ENCODE assay signal across 8 cellular contexts in genomic region chr9:91192785-91193657, GRCh38.
DNase-seq lines count a peak whose midpoint lies in the region; ATAC-seq, FAIRE-seq and TF ChIP-seq lines count a peak whose summit lies in the region.

No MANE protein-coding gene starts in this region.

- peak; percentile 16 for ATAC-seq in central memory CD8-positive, alpha-beta T cell (replicated peaks; ENCODE audit: extremely low read depth, poor library complexity, severe bottlenecking)

- dilution Hi-C loops in keratinocyte (cut with MboI; ENCODE audit: extremely low pct_ligation_motif_present, low sequenced_read_pairs), result no loop called here

- H3K4me1 Mint-ChIP-seq in H9, result peaks cover 15 to 23% of the 10 kb centered on the region in 2 experiments
- peaks cover 36% of the 10 kb centered on the region for H3K4me1 Mint-ChIP-seq in central memory CD8-positive, alpha-beta T cell

- peak; percentile 34 for FAIRE-seq in keratinocyte (lab: Jason Lieb, UNC)

- no peak overlapping the region for H2BK20ac ChIP-seq in H9 (ENCODE audit: low read depth, low read length, poor library complexity, severe bottlenecking)

- H3K4me3 Mint-ChIP-seq in H9, result peak overlapping the region; percentile 72 to 83
- H3K4me3 Mint-ChIP-seq in central memory CD8-positive, alpha-beta T cell, result peak overlapping the region; percentile 87

- no peak overlapping the region for H3K23ac ChIP-seq in H9 (ENCODE audit: insufficient read length, low read depth, low read length)

- no peak overlapping the region for H4K5ac ChIP-seq in H9 (ENCODE audit: insufficient read length, low read depth, low read length)

- DNase-seq in DMS79 treated with DMSO at 0.1 percent for 48 hours (lab: John Stamatoyannopoulos, UW) (peak; percentile 38), H9 (peak; percentile 74), NCI-H128 (lab: John Stamatoyannopoulos, UW; ENCODE audit: unreplicated experiment) (peak; percentile 43), WERI-Rb-1 (peak; percentile 69), keratinocyte (ENCODE audit: low read depth, low spot score) (peak; percentile 77), spleen (peak; percentile 88), NCI-H187 treated with DMSO at 0.1 percent for 48 hours (lab: John Stamatoyannopoulos, UW) (no peak)
- DNase-seq in central memory CD8-positive, alpha-beta T cell (ENCODE audit: low spot score in 2 of 2), result no peak

- no peaks in the 10 kb centered on the region for H3K79me1 ChIP-seq in H9 (ENCODE audit: insufficient read depth, low read depth, low read length, poor library complexity, severe bottlenecking)

- H3K27me3 ChIP-seq in H9 (ENCODE audit: insufficient read depth, low read length) (peaks cover 4% of the 10 kb centered on the region; the same call in 1 of the 2 replicates), WERI-Rb-1 (ENCODE audit: insufficient read depth, low read depth, severe bottlenecking) (no peaks in the 10 kb centered on the region), keratinocyte (ENCODE audit: control insufficient read depth, extremely low read depth, insufficient read depth, low read length) (peaks cover 4% of the 10 kb centered on the region), spleen (replicated peaks in 1 of 7) (no peaks in the 10 kb centered on the region)

- H3K9ac ChIP-seq in H9 (ENCODE audit: extremely low read depth, insufficient read length, low read length) (no peak overlapping the region), keratinocyte (ENCODE audit: control insufficient read depth, extremely low read depth, insufficient read depth, low read length) (peak overlapping the region; percentile 92)

- H3K27ac ChIP-seq in H9 (ENCODE audit: insufficient read length, low read depth, low read length) (no peak overlapping the region), WERI-Rb-1 (peak overlapping the region; percentile 80), keratinocyte (ENCODE audit: control insufficient read depth, insufficient read depth, low read length) (peak overlapping the region; percentile 76), spleen (peak overlapping the region; percentile 89 to 95 (median 92))

- no peak overlapping the region for H3K18ac ChIP-seq in H9 (ENCODE audit: insufficient read length, low read depth, low read length)

- H3K9me3 ChIP-seq in H9 (ENCODE audit: control insufficient read depth, low read depth, low read length) (no peaks in the 10 kb centered on the region), WERI-Rb-1 (ENCODE audit: severe bottlenecking) (no peaks in the 10 kb centered on the region), keratinocyte (ENCODE audit: control insufficient read depth, low read depth, low read length) (no peaks in the 10 kb centered on the region), spleen (peaks cover 0 to 6% (median 0%) of the 10 kb centered on the region in 8 donors)

- H3T11ph ChIP-seq in H9 (ENCODE audit: low read length), result no peak overlapping the region

- H3K4me2 ChIP-seq in H9 (ENCODE audit: insufficient read depth, insufficient read length, low read length) (peak overlapping the region; percentile 52), keratinocyte (ENCODE audit: control insufficient read depth, extremely low read depth, insufficient read depth, low read depth, low read length) (peak overlapping the region; percentile 94)

- H3K79me2 ChIP-seq in H9 (ENCODE audit: insufficient read depth, low read length) (no peaks in the 10 kb centered on the region), keratinocyte (ENCODE audit: control insufficient read depth, insufficient read depth, low read length) (no peaks in the 10 kb centered on the region)

- H3K9me3 Mint-ChIP-seq in H9, result peaks cover 6 to 19% of the 10 kb centered on the region in 2 experiments; a peak in 3 of 5 replicates
- H3K9me3 Mint-ChIP-seq in central memory CD8-positive, alpha-beta T cell, result peaks cover 5% of the 10 kb centered on the region

- H3K36me3 Mint-ChIP-seq in H9 (ENCODE audit: insufficient read depth in 1 of 3, low read depth in 3 of 3), result peaks cover 0 to 10% (median 0%) of the 10 kb centered on the region in 3 experiments; a peak in 3 of 7 replicates
- H3K36me3 Mint-ChIP-seq in central memory CD8-positive, alpha-beta T cell (ENCODE audit: insufficient read depth), result peaks cover 4% of the 10 kb centered on the region

- H2BK15ac ChIP-seq in H9 (ENCODE audit: low read depth, low read length), result no peak overlapping the region

- H2BK5ac ChIP-seq in H9 (ENCODE audit: insufficient read length, low read length), result no peak overlapping the region

- H2AK5ac ChIP-seq in H9 (ENCODE audit: insufficient read length, low read length), result no peak overlapping the region

- peaks cover 50% of the 10 kb centered on the region for H3K27me3 Mint-ChIP-seq in H9 (ENCODE audit: low read depth)
- no peaks in the 10 kb centered on the region for H3K27me3 Mint-ChIP-seq in central memory CD8-positive, alpha-beta T cell

- peak; percentile 46; the same call in 2 of the 3 replicates for TF ChIP-seq CTCF in H9 (conservative IDR thresholded peaks at IDR 0.05)
- TF ChIP-seq CTCF in WERI-Rb-1 (IDR thresholded peaks at IDR 0.05; ENCODE audit: low read depth, low read length), result peak; percentile 44
- TF ChIP-seq CTCF in keratinocyte (optimal IDR thresholded peaks at IDR 0.05 in 1 of 3, IDR thresholded peaks at IDR 0.05 in 1 of 3, conservative IDR thresholded peaks at IDR 0.05 in 1 of 3; ENCODE audit: extremely low read depth in 1 of 3, insufficient read depth in 2 of 3, low read length in 3 of 3), result no peak
- TF ChIP-seq CTCF in spleen (IDR thresholded peaks at IDR 0.05 in 8 of 11, conservative IDR thresholded peaks at IDR 0.05 in 3 of 11), result peak in 2 of 11 experiments; percentile 5 to 7

- no peak overlapping the region for H2BK12ac ChIP-seq in H9 (ENCODE audit: insufficient read length, low read depth, low read length)

- H4K8ac ChIP-seq in H9 (replicated peaks; ENCODE audit: insufficient read length, low read depth, low read length), result no peak overlapping the region

- H4K91ac ChIP-seq in H9 (ENCODE audit: insufficient read length, low read depth, low read length), result no peak overlapping the region

- H3K27ac Mint-ChIP-seq in H9, result no peak overlapping the region; a peak in 1 of 7 replicates
- peak overlapping the region; percentile 92 for H3K27ac Mint-ChIP-seq in central memory CD8-positive, alpha-beta T cell (ENCODE audit: low read depth)

- no peak overlapping the region for H2BK120ac ChIP-seq in H9 (ENCODE audit: low read depth, low read length, poor library complexity, severe bottlenecking)

- H3K56ac ChIP-seq in H9 (ENCODE audit: insufficient read length, low read depth, low read length), result no peak overlapping the region

- H4K20me1 ChIP-seq in H9 (ENCODE audit: control insufficient read depth, insufficient read depth, insufficient read length) (no peaks in the 10 kb centered on the region), keratinocyte (ENCODE audit: control insufficient read depth, extremely low read depth, insufficient read depth, low read length) (no peaks in the 10 kb centered on the region)

- H3K14ac ChIP-seq in H9 (ENCODE audit: insufficient read depth, low read length), result no peak overlapping the region

- H3K4ac ChIP-seq in H9 (ENCODE audit: low read depth, low read length), result no peak overlapping the region

- H3K36me3 ChIP-seq in WERI-Rb-1 (no peaks in the 10 kb centered on the region), keratinocyte (ENCODE audit: control insufficient read depth in 2 of 2, extremely low read depth in 1 of 2, insufficient read depth in 2 of 2, low read length in 2 of 2) (no peaks in the 10 kb centered on the region), spleen (no peaks in the 10 kb centered on the region)

- H3K4me1 ChIP-seq in H9 (ENCODE audit: insufficient read depth, low read length), result no peaks in the 10 kb centered on the region; the same call in 1 of the 2 replicates
- H3K4me1 ChIP-seq in keratinocyte (ENCODE audit: control insufficient read depth, extremely low read depth, insufficient read depth, low read length), result peaks cover 32% of the 10 kb centered on the region
- H3K4me1 ChIP-seq in spleen, result peaks cover 11 to 65% (median 47%) of the 10 kb centered on the region in 6 donors

- H3K9me1 ChIP-seq in keratinocyte (ENCODE audit: control insufficient read depth, extremely low read depth, insufficient read depth, low read length), result no peaks in the 10 kb centered on the region

- H3K4me3 ChIP-seq in WERI-Rb-1 (ENCODE audit: low read depth, low read length), result peak overlapping the region; percentile 42
- H3K4me3 ChIP-seq in keratinocyte (ENCODE audit: control insufficient read depth in 2 of 3, extremely low read depth in 1 of 3, insufficient read depth in 2 of 3, low read depth in 1 of 3, low read length in 3 of 3), result peak overlapping the region; percentile 18 to 62 (median 54)
- H3K4me3 ChIP-seq in spleen, result peak overlapping the region; percentile 20 to 70 (median 40)

- no peaks in the 10 kb centered on the region for H3K23me2 ChIP-seq in H9 (ENCODE audit: insufficient read length, low read depth, low read length, poor library complexity, severe bottlenecking)

- TF ChIP-seq POLR2A in spleen (IDR thresholded peaks at IDR 0.05), result no peak

- H2AFZ ChIP-seq in H9 (ENCODE audit: low read length) (no peak overlapping the region), keratinocyte (ENCODE audit: control insufficient read depth, low read length) (peak overlapping the region; percentile 45)

- intact Hi-C loops in spleen (cut with DNase I; ENCODE audit: low total_unique reads), result loop anchor here (10.0 kb wide), 2 partner anchors 172 to 232 kb away; partner anchors contain the start of genes AUH and NFIL3

- WGBS in H9 (ENCODE audit: extremely low coverage, insufficient read length, low lambda C conversion rate), result no CpG with 5 or more reads among the region's 42 CpGs
- 0 to 2% (median 1%) methylated on average over 32 to 42 of the region's 42 CpGs for WGBS in spleen, 5 donors

Comparison
In these comparisons a context has a peak if more than half of its experiments do, and no peak if none do; other contexts are left out.
1. DNase-seq: peak in DMS79 treated with DMSO at 0.1 percent for 48 hours (single experiment), H9 (single experiment), NCI-H128 (single experiment), WERI-Rb-1 (single experiment), keratinocyte (single experiment) and spleen (single experiment); none in central memory CD8-positive, alpha-beta T cell (0 of 2) and NCI-H187 treated with DMSO at 0.1 percent for 48 hours (single experiment).
2. CTCF ChIP-seq: peak in H9 (single experiment) and WERI-Rb-1 (single experiment); none in keratinocyte (0 of 3).
3. Peak in every context shown above with its lines, with median percentiles within 50 percentile points of each other: H3K4me3 ChIP-seq.